In genomic region chr6:53795254-53795701, GRCh38 we compare ENCODE assay signal across 1 cellular context.
TF ChIP-seq lines count a peak whose summit lies in the region.

No MANE protein-coding gene starts in this region.

TF ChIP-seq in HepG2, 621 proteins besides CTCF, POLR2A, EP300 and RAD21 (continued from another document):
- TF ChIP-seq HMGXB4 (CRISPR knock-in tag; IDR thresholded peaks at IDR 0.05; ENCODE audit: borderline replicate concordance in 1 of 2, low read depth in 1 of 2), result 0 out of 4 replicates have a peak, but pooled peaks of 1 of the 2 experiments have one; percentile 1
- no peak for TF ChIP-seq NFYB (CRISPR knock-in tag; IDR thresholded peaks at IDR 0.05)
- TF ChIP-seq TBL1XR1 (IDR thresholded peaks at IDR 0.05; ENCODE audit: borderline replicate concordance, low read length, partially characterized antibody), result peak; percentile 7
- TF ChIP-seq NFE2 (CRISPR knock-in tag; IDR thresholded peaks at IDR 0.05), result no peak
- TF ChIP-seq ZFP41 (CRISPR knock-in tag; IDR thresholded peaks at IDR 0.05; ENCODE audit: borderline replicate concordance), result 0 out of 2 replicates have a peak, but pooled peaks have one; percentile 37
- no peak for TF ChIP-seq FOXA1 (IDR thresholded peaks at IDR 0.05)
- TF ChIP-seq FOXA1 (CRISPR knock-in tag; IDR thresholded peaks at IDR 0.05), result no peak; the same call in 1 of the 2 replicates
- TF ChIP-seq LBX2 (CRISPR knock-in tag; IDR thresholded peaks at IDR 0.05; ENCODE audit: borderline replicate concordance), result peak; percentile 45; the same call in 1 of the 2 replicates
- TF ChIP-seq MTF2 (CRISPR knock-in tag; IDR thresholded peaks at IDR 0.05; ENCODE audit: borderline replicate concordance), result no peak
- 0 out of 2 replicates have a peak, but pooled peaks have one; percentile 33 for TF ChIP-seq ZNF546 (CRISPR knock-in tag; conservative IDR thresholded peaks at IDR 0.05)
- 0 out of 2 replicates have a peak, but pooled peaks have one; percentile 0 for TF ChIP-seq ZBTB3 (CRISPR knock-in tag; IDR thresholded peaks at IDR 0.05; ENCODE audit: borderline replicate concordance, low read depth)
- no peak for TF ChIP-seq YEATS4 (CRISPR knock-in tag; IDR thresholded peaks at IDR 0.05; ENCODE audit: borderline replicate concordance)
- peak; percentile 32; the same call in 1 of the 2 replicates for TF ChIP-seq MAF1 (CRISPR knock-in tag; IDR thresholded peaks at IDR 0.05; ENCODE audit: borderline replicate concordance)
- TF ChIP-seq ZNF773 (CRISPR knock-in tag; IDR thresholded peaks at IDR 0.05; ENCODE audit: borderline replicate concordance), result peak; percentile 54; the same call in 1 of the 2 replicates
- TF ChIP-seq ZNF407 (CRISPR knock-in tag; IDR thresholded peaks at IDR 0.05; ENCODE audit: not compliant biosample characterization), result peak; percentile 8
- peak; percentile 53; the same call in 1 of the 2 replicates for TF ChIP-seq KDM5A (IDR thresholded peaks at IDR 0.05; ENCODE audit: borderline replicate concordance, low read length)
- peak; percentile 31; the same call in 1 of the 2 replicates for TF ChIP-seq KAT7 (CRISPR knock-in tag; IDR thresholded peaks at IDR 0.05; ENCODE audit: borderline replicate concordance)
- TF ChIP-seq SNAI1 (CRISPR knock-in tag; IDR thresholded peaks at IDR 0.05; ENCODE audit: borderline replicate concordance), result 0 out of 2 replicates have a peak, but pooled peaks have one; percentile 61
- TF ChIP-seq ISX (CRISPR knock-in tag; conservative IDR thresholded peaks at IDR 0.05), result 0 out of 2 replicates have a peak, but pooled peaks have one; percentile 37
- TF ChIP-seq ZNF253 (CRISPR knock-in tag; IDR thresholded peaks at IDR 0.05; ENCODE audit: borderline replicate concordance), result no peak
- TF ChIP-seq ZNF777 (CRISPR knock-in tag; IDR thresholded peaks at IDR 0.05), result peak; percentile 88
- TF ChIP-seq ZNF672 (CRISPR knock-in tag; IDR thresholded peaks at IDR 0.05), result 0 out of 2 replicates have a peak, but pooled peaks have one; percentile 10
- TF ChIP-seq, protein P1, sequence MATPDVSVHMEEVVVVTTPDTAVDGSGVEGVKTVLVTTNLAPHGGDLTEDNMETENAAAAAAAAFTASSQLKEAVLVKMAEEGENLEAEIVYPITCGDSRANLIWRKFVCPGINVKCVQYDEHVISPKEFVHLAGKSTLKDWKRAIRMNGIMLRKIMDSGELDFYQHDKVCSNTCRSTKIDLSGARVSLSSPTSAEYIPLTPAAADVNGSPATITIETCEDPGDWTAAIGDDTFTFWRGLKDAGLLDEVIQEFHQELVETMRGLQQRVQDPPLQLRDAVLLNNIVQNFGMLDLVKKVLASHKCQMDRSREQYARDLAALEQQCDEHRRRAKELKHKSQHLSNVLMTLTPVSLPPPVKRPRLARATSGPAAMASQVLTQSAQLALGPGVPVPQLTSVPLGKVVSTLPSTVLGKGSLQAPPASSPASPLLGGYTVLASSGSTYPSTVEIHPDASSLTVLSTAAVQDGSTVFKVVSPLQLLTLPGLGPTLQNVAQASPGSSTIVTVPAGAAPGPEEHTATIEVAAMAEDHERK (CRISPR knock-in tag; IDR thresholded peaks at IDR 0.05; ENCODE audit: low read depth), result no peak
- no peak for TF ChIP-seq ZNF274 (CRISPR knock-in tag; IDR thresholded peaks at IDR 0.05)
- no peak for TF ChIP-seq BCL3 (CRISPR knock-in tag; IDR thresholded peaks at IDR 0.05)
- TF ChIP-seq TEAD3 (CRISPR knock-in tag; optimal IDR thresholded peaks at IDR 0.05; ENCODE audit: borderline replicate concordance), result peak; percentile 3
- peak; percentile 40; the same call in 1 of the 2 replicates for TF ChIP-seq ZNF136 (CRISPR knock-in tag; IDR thresholded peaks at IDR 0.05; ENCODE audit: low read depth)
- TF ChIP-seq ZBTB7B (CRISPR knock-in tag; IDR thresholded peaks at IDR 0.05), result 0 out of 2 replicates have a peak, but pooled peaks have one; percentile 2
- TF ChIP-seq, protein P2, sequence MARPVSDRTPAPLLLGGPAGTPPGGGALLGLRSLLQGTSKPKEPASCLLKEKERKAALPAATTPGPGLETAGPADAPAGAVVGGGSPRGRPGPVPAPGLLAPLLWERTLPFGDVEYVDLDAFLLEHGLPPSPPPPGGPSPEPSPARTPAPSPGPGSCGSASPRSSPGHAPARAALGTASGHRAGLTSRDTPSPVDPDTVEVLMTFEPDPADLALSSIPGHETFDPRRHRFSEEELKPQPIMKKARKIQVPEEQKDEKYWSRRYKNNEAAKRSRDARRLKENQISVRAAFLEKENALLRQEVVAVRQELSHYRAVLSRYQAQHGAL (CRISPR knock-in tag; IDR thresholded peaks at IDR 0.05; ENCODE audit: not compliant biosample characterization), result peak; percentile 22
- TF ChIP-seq BRD4 (CRISPR knock-in tag; IDR thresholded peaks at IDR 0.05), result 0 out of 2 replicates have a peak, but pooled peaks have one; percentile 72
- TF ChIP-seq, protein P3, sequence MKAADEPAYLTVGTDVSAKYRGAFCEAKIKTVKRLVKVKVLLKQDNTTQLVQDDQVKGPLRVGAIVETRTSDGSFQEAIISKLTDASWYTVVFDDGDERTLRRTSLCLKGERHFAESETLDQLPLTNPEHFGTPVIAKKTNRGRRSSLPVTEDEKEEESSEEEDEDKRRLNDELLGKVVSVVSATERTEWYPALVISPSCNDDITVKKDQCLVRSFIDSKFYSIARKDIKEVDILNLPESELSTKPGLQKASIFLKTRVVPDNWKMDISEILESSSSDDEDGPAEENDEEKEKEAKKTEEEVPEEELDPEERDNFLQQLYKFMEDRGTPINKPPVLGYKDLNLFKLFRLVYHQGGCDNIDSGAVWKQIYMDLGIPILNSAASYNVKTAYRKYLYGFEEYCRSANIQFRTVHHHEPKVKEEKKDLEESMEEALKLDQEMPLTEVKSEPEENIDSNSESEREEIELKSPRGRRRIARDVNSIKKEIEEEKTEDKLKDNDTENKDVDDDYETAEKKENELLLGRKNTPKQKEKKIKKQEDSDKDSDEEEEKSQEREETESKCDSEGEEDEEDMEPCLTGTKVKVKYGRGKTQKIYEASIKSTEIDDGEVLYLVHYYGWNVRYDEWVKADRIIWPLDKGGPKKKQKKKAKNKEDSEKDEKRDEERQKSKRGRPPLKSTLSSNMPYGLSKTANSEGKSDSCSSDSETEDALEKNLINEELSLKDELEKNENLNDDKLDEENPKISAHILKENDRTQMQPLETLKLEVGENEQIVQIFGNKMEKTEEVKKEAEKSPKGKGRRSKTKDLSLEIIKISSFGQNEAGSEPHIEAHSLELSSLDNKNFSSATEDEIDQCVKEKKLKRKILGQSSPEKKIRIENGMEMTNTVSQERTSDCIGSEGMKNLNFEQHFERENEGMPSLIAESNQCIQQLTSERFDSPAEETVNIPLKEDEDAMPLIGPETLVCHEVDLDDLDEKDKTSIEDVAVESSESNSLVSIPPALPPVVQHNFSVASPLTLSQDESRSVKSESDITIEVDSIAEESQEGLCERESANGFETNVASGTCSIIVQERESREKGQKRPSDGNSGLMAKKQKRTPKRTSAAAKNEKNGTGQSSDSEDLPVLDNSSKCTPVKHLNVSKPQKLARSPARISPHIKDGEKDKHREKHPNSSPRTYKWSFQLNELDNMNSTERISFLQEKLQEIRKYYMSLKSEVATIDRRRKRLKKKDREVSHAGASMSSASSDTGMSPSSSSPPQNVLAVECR (CRISPR knock-in tag; IDR thresholded peaks at IDR 0.05; ENCODE audit: borderline replicate concordance), result 0 out of 2 replicates have a peak, but pooled peaks have one; percentile 1
